ENCODE assay signal across 20 cellular contexts in the genomic region with DNA sequence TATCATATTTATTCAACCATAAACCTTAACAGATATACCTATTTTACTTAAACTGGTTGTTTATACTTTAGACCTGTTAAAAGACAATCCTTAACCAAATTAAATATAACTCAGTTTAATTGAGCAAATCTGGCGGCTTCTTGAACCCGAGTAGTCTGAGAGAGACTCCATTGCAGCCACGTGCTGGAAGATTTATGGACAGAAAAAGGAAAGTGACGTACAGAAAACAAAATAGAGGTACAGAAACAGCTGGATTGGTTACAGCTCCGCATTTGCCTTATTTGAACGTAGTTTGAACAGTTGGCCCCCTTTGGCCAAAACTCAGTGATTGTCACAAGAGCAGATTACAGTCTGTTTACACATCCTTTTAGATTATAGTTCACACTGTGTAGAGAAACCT.
"Had no signal": no experiment of that assay in that cellular context is flagged by ENCODE, and none has a peak within 500 bp of the region (broad histone marks: within the 10 kb centered on the region; RNA-seq: fewer than 3 reads in every experiment).

No MANE protein-coding gene starts in this region.

- H3K9me3 ChIP-seq: SJCRH30 had no signal

- H3K4me3 ChIP-seq: K562, SJCRH30 had no signal

- H3K27ac ChIP-seq: RWPE1, SJCRH30 had no signal

- H3K27ac Mint-ChIP-seq: IgD-negative memory B cell, T-helper 17 cell had no signal

- DNase-seq: MV-4-11, NCI-H1048, NCI-H1105 treated with DMSO at 0.1 percent for 48 hours, NCI-H1417 treated with DMSO at 0.1 percent for 48 hours, NCI-H146, NCI-H1694 treated with DMSO at 0.1 percent for 48 hours, NCI-H1930, NCI-H2107, NCI-H2227 treated with DMSO at 0.1 percent for 48 hours, NCI-H524, NCI-H526 treated with DMSO at 0.1 percent for 48 hours, NCI-H774, SHP77, SJCRH30, T-helper 1 cell, T-helper 17 cell had no signal

- FAIRE-seq: K562 had no signal

- H3K9me3 Mint-ChIP-seq: IgD-negative memory B cell had no signal

- H3K4me1 Mint-ChIP-seq: T-helper 17 cell had no signal

- H3K27me3 ChIP-seq: SJCRH30 had no signal

- H3K27me3 Mint-ChIP-seq: IgD-negative memory B cell, T-helper 17 cell had no signal

- H3K4me3 Mint-ChIP-seq: IgD-negative memory B cell, T-helper 17 cell had no signal

- H3K36me3 ChIP-seq: SJCRH30 had no signal

- ATAC-seq: K562, SK-N-SH treated with all-trans-retinoic acid at 6 μM for 48 hours, T-helper 17 cell had no signal
